ENCODE assay signal across 8 cellular contexts in genomic region chr9:31542384-31543055, GRCh38.
A peak's percentile ranks its signal among the peaks of the same experiment; 100 is the strongest.
DNase-seq lines count a peak whose midpoint lies in the region; ATAC-seq and TF ChIP-seq lines count a peak whose summit lies in the region.

No MANE protein-coding gene starts in this region.

- H3K4me1 ChIP-seq in CD8-positive, alpha-beta T cell (ENCODE audit: insufficient read depth, low read length): no peaks in the 10 kb centered on the region
- H3K4me1 ChIP-seq in adipocyte (ENCODE audit: control insufficient read depth, insufficient read depth, low read length) (peaks cover 15% of the 10 kb centered on the region), transverse colon (no peaks in the 10 kb centered on the region)

- ATAC-seq in CD8-positive, alpha-beta T cell: peak; percentile 55
- ATAC-seq in GM18520 (IDR thresholded peaks at IDR 0.05; ENCODE audit: unreplicated experiment) (peak; percentile 100), HG02885 (IDR thresholded peaks at IDR 0.05; ENCODE audit: poor library complexity, unreplicated experiment) (peak; percentile 99)

- peak overlapping the region; percentile 16 for H3K4me3 Mint-ChIP-seq in CD8-positive, alpha-beta T cell

- TF ChIP-seq EP300 in transverse colon (IDR thresholded peaks at IDR 0.05; ENCODE audit: low read depth): no peak

- no peak overlapping the region for H3K4me3 ChIP-seq in CD8-positive, alpha-beta T cell (ENCODE audit: low read depth, low read length)
- peak overlapping the region; percentile 9 for H3K4me3 ChIP-seq in adipocyte (ENCODE audit: low read length)
- H3K4me3 ChIP-seq in kidney epithelial cell (ENCODE audit: low read depth, low read length): no peak overlapping the region
- no peak overlapping the region for H3K4me3 ChIP-seq in transverse colon

- H3K27me3 Mint-ChIP-seq in CD8-positive, alpha-beta T cell (ENCODE audit: low read depth): no peaks in the 10 kb centered on the region

- intact Hi-C loops in CD8-positive, alpha-beta T cell (cut with DNase I, micrococcal nuclease): loop anchor here (5.0 kb wide), 1 partner anchor 420 kb away; no protein-coding TSS in a partner anchor
- intact Hi-C loops in transverse colon (cut with DNase I; ENCODE audit: low total_unique reads): no loop called here

- DNase-seq in CD8-positive, alpha-beta T cell: no peak
- DNase-seq in NCI-H2107 (lab: John Stamatoyannopoulos, UW) (peak; percentile 0), adipocyte (ENCODE audit: low read depth) (peak; percentile 86), kidney epithelial cell (ENCODE audit: low read depth) (peak; percentile 18), transverse colon (peak; percentile 13), inferior parietal cortex (ENCODE audit: extremely low spot score) (no peak)

- CTCF ChIA-PET in CD8-positive, alpha-beta T cell (lab: Charles Lee): interaction anchor here (0.7 to 2.0 kb wide), 13 partner anchors 9 to 424 kb away, joined by 3 to 8 read pairs (median 3); no protein-coding TSS in a partner anchor

- in situ Hi-C loops in transverse colon (cut with MboI; ENCODE audit: low pct_ligation_motif_present in 1 of 4, low pct_unique_long_range_greater_than_20kb in 1 of 4, low sequenced_read_pairs in 3 of 4): no loop called here

- no peak overlapping the region for H3K9ac ChIP-seq in adipocyte (ENCODE audit: low read length)

- no peaks in the 10 kb centered on the region for H3K36me3 ChIP-seq in CD8-positive, alpha-beta T cell (ENCODE audit: insufficient read depth, low read length)
- H3K36me3 ChIP-seq in adipocyte (ENCODE audit: control insufficient read depth, insufficient read depth, low read length, severe bottlenecking) (no peaks in the 10 kb centered on the region), kidney epithelial cell (ENCODE audit: control insufficient read depth, insufficient read depth, low read length) (no peaks in the 10 kb centered on the region), transverse colon (no peaks in the 10 kb centered on the region)

- H3K9me3 Mint-ChIP-seq in CD8-positive, alpha-beta T cell: no peaks in the 10 kb centered on the region

- no peaks in the 10 kb centered on the region for H3K27me3 ChIP-seq in CD8-positive, alpha-beta T cell (ENCODE audit: insufficient read depth, low read length)
- H3K27me3 ChIP-seq in adipocyte (replicated peaks; ENCODE audit: control insufficient read depth, insufficient read depth, low read length) (no peaks in the 10 kb centered on the region), kidney epithelial cell (ENCODE audit: control insufficient read depth, insufficient read depth, low read length) (no peaks in the 10 kb centered on the region), transverse colon (no peaks in the 10 kb centered on the region)

- TF ChIP-seq CTCF in CD8-positive, alpha-beta T cell (IDR thresholded peaks at IDR 0.05): no peak
- TF ChIP-seq CTCF in kidney epithelial cell (IDR thresholded peaks at IDR 0.05; ENCODE audit: insufficient read depth, low read length, poor library complexity, severe bottlenecking): peak; percentile 51
- TF ChIP-seq CTCF in transverse colon (IDR thresholded peaks at IDR 0.05): peak in 4 of 5 experiments; percentile 23 to 37 (median 28)

- TF ChIP-seq POLR2A in transverse colon (IDR thresholded peaks at IDR 0.05): no peak

- H3K27ac ChIP-seq in CD8-positive, alpha-beta T cell (ENCODE audit: low read depth, low read length): no peak overlapping the region
- no peak overlapping the region for H3K27ac ChIP-seq in transverse colon

- WGBS in transverse colon (ENCODE audit: low coverage in 1 of 2), 2 donors: 32 to 41% methylated on average over 4 to 5 of the region's 5 CpGs

- POLR2A ChIA-PET in CD8-positive, alpha-beta T cell (lab: Charles Lee): interaction anchor here (0.9 to 1.6 kb wide), 4 partner anchors 156 to 253 kb away, joined by 3 to 4 read pairs (median 3); no protein-coding TSS in a partner anchor

- peaks cover 17% of the 10 kb centered on the region for H3K4me1 Mint-ChIP-seq in CD8-positive, alpha-beta T cell (ENCODE audit: low read depth)

- H3K9me3 ChIP-seq in CD8-positive, alpha-beta T cell (ENCODE audit: low read length): no peaks in the 10 kb centered on the region
- H3K9me3 ChIP-seq in adipocyte (ENCODE audit: control insufficient read depth, low read length) (no peaks in the 10 kb centered on the region), transverse colon (no peaks in the 10 kb centered on the region)

- peak overlapping the region; percentile 56 for H3K27ac Mint-ChIP-seq in CD8-positive, alpha-beta T cell

- no peaks in the 10 kb centered on the region for H3K36me3 Mint-ChIP-seq in CD8-positive, alpha-beta T cell

Comparison
In these comparisons a context has a peak if more than half of its experiments do, and no peak if none do; other contexts are left out.
1. DNase-seq: peak in NCI-H2107 (single experiment), adipocyte (single experiment), kidney epithelial cell (single experiment) and transverse colon (single experiment); none in CD8-positive, alpha-beta T cell (0 of 7) and inferior parietal cortex (single experiment).
2. Peak in every context shown above with its lines, with median percentiles within 50 percentile points of each other: ATAC-seq.